Comparison of ENCODE assay signal across 1 cellular context in genomic region chr9:4769321-4770080, GRCh38.
TF ChIP-seq lines count a peak whose summit lies in the region.

No MANE protein-coding gene starts in this region.

TF ChIP-seq in GM12878, 131 proteins besides CTCF, POLR2A, EP300 and RAD21:
- 0 out of 2 replicates have a peak, but pooled peaks have one; percentile 25 for TF ChIP-seq IRF4 (IDR thresholded peaks at IDR 0.05; ENCODE audit: low read depth, low read length)
- no peak for TF ChIP-seq NFYA (IDR thresholded peaks at IDR 0.05; ENCODE audit: borderline replicate concordance, low read depth, low read length)
- peak; percentile 41; the same call in 1 of the 2 replicates for TF ChIP-seq SPI1 (IDR thresholded peaks at IDR 0.05; ENCODE audit: borderline replicate concordance, insufficient read depth, low read depth, low read length)
- peak; percentile 12; the same call in 1 of the 2 replicates for TF ChIP-seq RUNX3 (IDR thresholded peaks at IDR 0.05; ENCODE audit: low read length)
- no peak for TF ChIP-seq POU2F2 (IDR thresholded peaks at IDR 0.05; ENCODE audit: borderline replicate concordance, low read depth, low read length)
- TF ChIP-seq ESRRA (IDR thresholded peaks at IDR 0.05; ENCODE audit: low read length), result no peak
- peak; percentile 18; the same call in 1 of the 2 replicates for TF ChIP-seq EED (IDR thresholded peaks at IDR 0.05; ENCODE audit: low read depth)
- no peak for TF ChIP-seq ZNF687 (IDR thresholded peaks at IDR 0.05)
